Comparison of ENCODE assay signal across 22 cellular contexts in the genomic region with DNA sequence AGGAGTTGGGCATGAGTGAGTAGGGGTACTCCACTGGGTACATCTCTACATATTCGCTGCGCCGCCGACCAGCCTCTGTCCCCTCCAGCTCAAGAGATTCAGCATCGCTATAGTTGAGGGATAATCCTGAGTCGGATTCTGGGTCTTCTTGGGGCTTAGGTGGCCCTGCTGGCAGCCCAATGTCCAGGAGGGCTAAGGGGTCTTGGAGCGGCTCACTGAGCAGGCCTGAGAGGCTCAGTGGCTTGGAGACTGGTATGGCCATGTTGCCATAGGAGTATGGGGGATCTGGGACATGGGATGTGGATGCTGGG. TPM values are rescaled to one million over a fixed set of nuclear protein-coding genes. Genes with fewer than 3 reads are reported as not detected.
DNase-seq lines count a peak whose midpoint lies in the region; ATAC-seq and TF ChIP-seq lines count a peak whose summit lies in the region.
"Had no signal": no experiment of that assay in that cellular context is flagged by ENCODE, and none has a peak within 500 bp of the region (broad histone marks: within the 10 kb centered on the region; RNA-seq: fewer than 3 reads in every experiment).

No MANE protein-coding gene starts in this region.

- H3K36me3 Mint-ChIP-seq in activated T-cell treated with anti-CD3 and anti-CD28 coated beads, Interleukin-2, amount 50 U/mL, for 72 hours (ENCODE audit: insufficient read depth in 2 of 2) = no peaks in the 10 kb centered on the region
- peaks cover 3% of the 10 kb centered on the region for H3K36me3 Mint-ChIP-seq in activated T-cell treated with anti-CD3 and anti-CD28 coated beads, Interleukin-2, amount 50 U/mL, for 4 hours (ENCODE audit: insufficient read depth)
- no peaks in the 10 kb centered on the region for H3K36me3 Mint-ChIP-seq in chondrocyte (ENCODE audit: low read depth)
- peaks cover 4% of the 10 kb centered on the region for H3K36me3 Mint-ChIP-seq in neural crest cell (ENCODE audit: low read depth)
- H3K36me3 Mint-ChIP-seq: IgD-negative memory B cell had no signal

- H3K4me1 ChIP-seq in mesendoderm (ENCODE audit: control insufficient read depth, low read depth, low read length) = no peaks in the 10 kb centered on the region
- H3K4me1 ChIP-seq: SJSA1 had no signal

- H3K79me2 ChIP-seq in mesendoderm (ENCODE audit: control insufficient read depth, insufficient read depth, low read length) = no peaks in the 10 kb centered on the region

- no peak overlapping the region for H3K4ac ChIP-seq in mesendoderm (ENCODE audit: low read depth, low read length)

- DNase-seq in activated T-cell treated with anti-CD3 and anti-CD28 coated beads, Interleukin-2, amount 50 U/mL, for 72 hours = no peak
- DNase-seq in activated T-cell treated with anti-CD3 and anti-CD28 coated beads, Interleukin-2, amount 50 U/mL, for 4 hours = no peak
- DNase-seq in chondrocyte (ENCODE audit: low spot score) (peak; percentile 32), neural crest cell (ENCODE audit: low read depth, low spot score) (no peak), NCI-H69 (lab: John Stamatoyannopoulos, UW) (no peak), mesendoderm (no peak), NCI-H2081 (lab: John Stamatoyannopoulos, UW) (no peak)
- DNase-seq: ACHN; CD8-positive, alpha-beta T cell; GOT3; HCEC 1CT; Karpas-422; NCI-H1417; NCI-H187; NCI-H748 treated with DMSO at 0.1 percent for 48 hours; Peyer's patch had no signal

- no peak overlapping the region for H3K4me3 Mint-ChIP-seq in activated T-cell treated with anti-CD3 and anti-CD28 coated beads, Interleukin-2, amount 50 U/mL, for 72 hours
- H3K4me3 Mint-ChIP-seq in activated T-cell treated with anti-CD3 and anti-CD28 coated beads, Interleukin-2, amount 50 U/mL, for 4 hours = no peak overlapping the region
- H3K4me3 Mint-ChIP-seq in chondrocyte (ENCODE audit: unreplicated experiment) = no peak overlapping the region
- peak overlapping the region; percentile 44 for H3K4me3 Mint-ChIP-seq in neural crest cell
- H3K4me3 Mint-ChIP-seq: CD8-positive, alpha-beta T cell; IgD-negative memory B cell had no signal

- H3K27ac ChIP-seq in mesendoderm (ENCODE audit: low read depth, low read length) = no peak overlapping the region
- H3K27ac ChIP-seq: 22Rv1, BLaER1, Peyer's patch, SJSA1 had no signal

- H3K4me2 ChIP-seq in mesendoderm (ENCODE audit: low read length) = no peak overlapping the region
- H3K4me2 ChIP-seq: BLaER1 had no signal

- H3K27me3 Mint-ChIP-seq in activated T-cell treated with anti-CD3 and anti-CD28 coated beads, Interleukin-2, amount 50 U/mL, for 72 hours (ENCODE audit: low read depth) = peaks cover 3% of the 10 kb centered on the region
- peaks cover 3% of the 10 kb centered on the region for H3K27me3 Mint-ChIP-seq in activated T-cell treated with anti-CD3 and anti-CD28 coated beads, Interleukin-2, amount 50 U/mL, for 4 hours (ENCODE audit: low read depth)
- peaks cover 2% of the 10 kb centered on the region for H3K27me3 Mint-ChIP-seq in chondrocyte (ENCODE audit: low read depth)
- peaks cover 9% of the 10 kb centered on the region for H3K27me3 Mint-ChIP-seq in neural crest cell (ENCODE audit: low read depth)

- H2BK5ac ChIP-seq in mesendoderm (ENCODE audit: low read length) = no peak overlapping the region

- H3K23ac ChIP-seq in mesendoderm (ENCODE audit: low read length) = no peak overlapping the region

- ATAC-seq in activated T-cell treated with anti-CD3 and anti-CD28 coated beads, Interleukin-2, amount 50 U/mL, for 72 hours (replicated peaks in 1 of 2) = peak in 1 of 2 donors; percentile 1
- no peak for ATAC-seq in activated T-cell treated with anti-CD3 and anti-CD28 coated beads, Interleukin-2, amount 50 U/mL, for 4 hours
- ATAC-seq in GM21360 (IDR thresholded peaks at IDR 0.05; ENCODE audit: unreplicated experiment) = no peak
- ATAC-seq: CD8-positive, alpha-beta T cell had no signal

- H3K4me3 ChIP-seq in mesendoderm (ENCODE audit: low read length) = no peak overlapping the region
- H3K4me3 ChIP-seq: BLaER1, Peyer's patch, SJSA1 had no signal

- H3K27me3 ChIP-seq in mesendoderm (ENCODE audit: insufficient read depth, low read length, poor library complexity) = no peaks in the 10 kb centered on the region
- H3K27me3 ChIP-seq: BLaER1, Peyer's patch, SJSA1 had no signal

- H2AK5ac ChIP-seq in mesendoderm (ENCODE audit: low read length) = no peak overlapping the region

- H3K9ac ChIP-seq in mesendoderm (ENCODE audit: low read length) = no peak overlapping the region
- H3K9ac ChIP-seq: BLaER1 had no signal

- H3K18ac ChIP-seq in mesendoderm (ENCODE audit: low read length) = no peak overlapping the region

- no peak overlapping the region for H3K56ac ChIP-seq in mesendoderm (ENCODE audit: low read length)

- no peaks in the 10 kb centered on the region for H3K79me1 ChIP-seq in mesendoderm (ENCODE audit: low read length)

- no peak overlapping the region for H4K5ac ChIP-seq in mesendoderm (ENCODE audit: low read length)

- H3K27ac Mint-ChIP-seq in activated T-cell treated with anti-CD3 and anti-CD28 coated beads, Interleukin-2, amount 50 U/mL, for 72 hours = peak overlapping the region; percentile 4
- H3K27ac Mint-ChIP-seq in chondrocyte (ENCODE audit: unreplicated experiment) = no peak overlapping the region
- H3K27ac Mint-ChIP-seq in neural crest cell (ENCODE audit: unreplicated experiment) = no peak overlapping the region
- H3K27ac Mint-ChIP-seq: CD8-positive, alpha-beta T cell had no signal

- TF ChIP-seq CTCF in chondrocyte (IDR thresholded peaks at IDR 0.05) (no peak), neural crest cell (conservative IDR thresholded peaks at IDR 0.05) (no peak)

- no CpG with 5 or more reads among the region's 7 CpGs for WGBS in mesendoderm (ENCODE audit: extremely low coverage, insufficient coverage, low lambda C conversion rate)

- H3K4me1 Mint-ChIP-seq in activated T-cell treated with anti-CD3 and anti-CD28 coated beads, Interleukin-2, amount 50 U/mL, for 72 hours (ENCODE audit: low read depth) = peaks cover 3% of the 10 kb centered on the region
- peaks cover 3% of the 10 kb centered on the region for H3K4me1 Mint-ChIP-seq in activated T-cell treated with anti-CD3 and anti-CD28 coated beads, Interleukin-2, amount 50 U/mL, for 4 hours (ENCODE audit: low read depth)
- no peaks in the 10 kb centered on the region for H3K4me1 Mint-ChIP-seq in chondrocyte (ENCODE audit: low read depth)
- peaks cover 32% of the 10 kb centered on the region for H3K4me1 Mint-ChIP-seq in neural crest cell

- no peaks in the 10 kb centered on the region for H3K9me3 Mint-ChIP-seq in activated T-cell treated with anti-CD3 and anti-CD28 coated beads, Interleukin-2, amount 50 U/mL, for 72 hours
- H3K9me3 Mint-ChIP-seq in activated T-cell treated with anti-CD3 and anti-CD28 coated beads, Interleukin-2, amount 50 U/mL, for 4 hours = no peaks in the 10 kb centered on the region
- H3K9me3 Mint-ChIP-seq in chondrocyte (ENCODE audit: low read depth) (no peaks in the 10 kb centered on the region), neural crest cell (no peaks in the 10 kb centered on the region)
- H3K9me3 Mint-ChIP-seq: CD8-positive, alpha-beta T cell; IgD-negative memory B cell had no signal

- H2BK15ac ChIP-seq in mesendoderm (replicated peaks; ENCODE audit: low read depth) = no peak overlapping the region

- H3K36me3 ChIP-seq in mesendoderm (ENCODE audit: control insufficient read depth, insufficient read depth, low read length) = no peaks in the 10 kb centered on the region

- H2BK120ac ChIP-seq in mesendoderm (ENCODE audit: low read depth, low read length) = no peak overlapping the region

- no peak overlapping the region for H4K8ac ChIP-seq in mesendoderm (ENCODE audit: low read depth, low read length)

RNA-seq across cellular contexts. Expression of a gene that starts 7.9 kb away (rescaled TPM):
- total RNA-seq in activated T-cell treated with anti-CD3 and anti-CD28 coated beads, Interleukin-2, amount 50 U/mL, for 72 hours = under 1 TPM in 1 of 2 donors, not detected in 1; 0.19 TPM
- under 1 TPM; 0.26 to 0.40 (median 0.27) TPM for total RNA-seq in activated T-cell treated with anti-CD3 and anti-CD28 coated beads, Interleukin-2, amount 50 U/mL, for 4 hours
- total RNA-seq in chondrocyte (not detected in 3 replicates), neural crest cell (0.32 TPM in 1 of 2 replicates, not detected in the other)
- polyA plus RNA-seq in mesendoderm (2013, experiment 1 of 2) = 1.4 TPM
- polyA plus RNA-seq in mesendoderm (2013, experiment 2 of 2) = 1.7 TPM
- total RNA-seq: CD8-positive, alpha-beta T cell; Daoy; Peyer's patch; SJSA1 had no signal

RNA-seq across cellular contexts. Expression of a gene that starts 12.4 kb away (rescaled TPM):
- 1,000 to 10,000 TPM; 1,863 to 1,950 TPM for total RNA-seq in activated T-cell treated with anti-CD3 and anti-CD28 coated beads, Interleukin-2, amount 50 U/mL, for 72 hours
- total RNA-seq in activated T-cell treated with anti-CD3 and anti-CD28 coated beads, Interleukin-2, amount 50 U/mL, for 4 hours = 1,000 to 10,000 TPM; 2,725 to 2,849 (median 2,779) TPM
- total RNA-seq in chondrocyte (485 to 774 TPM (median 502 TPM) in 3 replicates), neural crest cell (3,205 and 3,261 TPM in 2 replicates)
- polyA plus RNA-seq in mesendoderm (2013, experiment 1 of 2) = 2,676 TPM
- 2,661 TPM for polyA plus RNA-seq in mesendoderm (2013, experiment 2 of 2)

RNA-seq across cellular contexts. Expression of a gene that starts 13.0 kb away (rescaled TPM):
- total RNA-seq in activated T-cell treated with anti-CD3 and anti-CD28 coated beads, Interleukin-2, amount 50 U/mL, for 72 hours = 100 to 1,000 TPM in 1 of 2 donors, 10 to 100 TPM in 1; 89.4 to 108 TPM
- 10 to 100 TPM; 27.9 to 37.0 (median 33.4) TPM for total RNA-seq in activated T-cell treated with anti-CD3 and anti-CD28 coated beads, Interleukin-2, amount 50 U/mL, for 4 hours
- total RNA-seq in chondrocyte (79.4 to 141 TPM (median 81.8 TPM) in 3 replicates), neural crest cell (369 and 401 TPM in 2 replicates)
- 88.5 TPM for polyA plus RNA-seq in mesendoderm (2013, experiment 1 of 2)
- 87.9 TPM for polyA plus RNA-seq in mesendoderm (2013, experiment 2 of 2)

RNA-seq across cellular contexts. Expression of a gene that starts 32.0 kb away (rescaled TPM):
- 100 to 1,000 TPM; 124 to 135 TPM for total RNA-seq in activated T-cell treated with anti-CD3 and anti-CD28 coated beads, Interleukin-2, amount 50 U/mL, for 72 hours
- total RNA-seq in activated T-cell treated with anti-CD3 and anti-CD28 coated beads, Interleukin-2, amount 50 U/mL, for 4 hours = 100 to 1,000 TPM in 2 of 3 donors, 10 to 100 TPM in 1; 97.5 to 113 (median 109) TPM
- total RNA-seq in chondrocyte = 101 to 119 TPM (median 108 TPM) in 3 replicates
- total RNA-seq in neural crest cell = 148 and 160 TPM in 2 replicates
- polyA plus RNA-seq in mesendoderm (2013, experiment 1 of 2) = 105 TPM
- 99.7 TPM for polyA plus RNA-seq in mesendoderm (2013, experiment 2 of 2)
